In genomic region chr16:86371083-86371803, GRCh38 we compare ENCODE assay signal across 17 cellular contexts.
DNase-seq lines count a peak whose midpoint lies in the region; ATAC-seq, FAIRE-seq and TF ChIP-seq lines count a peak whose summit lies in the region.
"Had no signal": no experiment of that assay in that cellular context is flagged by ENCODE, and none has a peak within 500 bp of the region (broad histone marks: within the 10 kb centered on the region; RNA-seq: fewer than 3 reads in every experiment).

No MANE protein-coding gene starts in this region.

- H3K18ac ChIP-seq in H9 (ENCODE audit: insufficient read length, low read depth, low read length), result peak overlapping the region; percentile 78

- H3K9ac ChIP-seq in H9 (ENCODE audit: extremely low read depth, insufficient read length, low read length), result no peak overlapping the region
- no peak overlapping the region for H3K9ac ChIP-seq in neural progenitor cell
- H3K9ac ChIP-seq: GM23248 had no signal

- H3K4me1 ChIP-seq in H9 (ENCODE audit: insufficient read depth, low read length), result no peaks in the 10 kb centered on the region; the same call in 1 of the 2 replicates
- H3K4me1 ChIP-seq in neural progenitor cell, result no peaks in the 10 kb centered on the region

- no peak overlapping the region for H4K8ac ChIP-seq in H9 (replicated peaks; ENCODE audit: insufficient read length, low read depth, low read length)

- H3K79me1 ChIP-seq in H9 (ENCODE audit: insufficient read depth, low read depth, low read length, poor library complexity, severe bottlenecking), result no peaks in the 10 kb centered on the region

- H2AK5ac ChIP-seq in H9 (ENCODE audit: insufficient read length, low read length), result no peak overlapping the region

- no peak overlapping the region for H4K5ac ChIP-seq in H9 (ENCODE audit: insufficient read length, low read depth, low read length)

- H3K9me3 Mint-ChIP-seq in H9 (peaks cover 10% of the 10 kb centered on the region in 2 experiments), neural progenitor cell (peaks cover 6% of the 10 kb centered on the region)

- no peaks in the 10 kb centered on the region for H3K36me3 ChIP-seq in neural progenitor cell
- H3K36me3 ChIP-seq: HAP-1 had no signal

- no peak overlapping the region for H3K4ac ChIP-seq in H9 (ENCODE audit: low read depth, low read length)

- H3K27me3 Mint-ChIP-seq in H9 (ENCODE audit: low read depth) (peaks cover 14% of the 10 kb centered on the region), neural progenitor cell (ENCODE audit: insufficient read depth, low read depth) (no peaks in the 10 kb centered on the region)

- no peak overlapping the region for H3K4me3 ChIP-seq in neural progenitor cell
- H3K4me3 ChIP-seq: GM23248, HAP-1 had no signal

- H3K27ac Mint-ChIP-seq in H9 (peak overlapping the region in 1 of 3 experiments; percentile 50; a peak in 1 of 7 replicates), neural progenitor cell (peak overlapping the region; percentile 88)
- H3K27ac Mint-ChIP-seq: B cell; CD4-positive, alpha-beta T cell had no signal

- H3K27ac ChIP-seq in H9 (ENCODE audit: insufficient read length, low read depth, low read length) (no peak overlapping the region), neural progenitor cell (no peak overlapping the region)
- H3K27ac ChIP-seq: GM23248 had no signal

- H3K56ac ChIP-seq in H9 (ENCODE audit: insufficient read length, low read depth, low read length), result no peak overlapping the region

- H3K23me2 ChIP-seq in H9 (ENCODE audit: insufficient read length, low read depth, low read length, poor library complexity, severe bottlenecking), result no peaks in the 10 kb centered on the region

- no peaks in the 10 kb centered on the region for H3F3A ChIP-seq in neural progenitor cell (ENCODE audit: low read depth)

- H4K91ac ChIP-seq in H9 (ENCODE audit: insufficient read length, low read depth, low read length), result no peak overlapping the region

- no peak overlapping the region for H3K23ac ChIP-seq in H9 (ENCODE audit: insufficient read length, low read depth, low read length)

- no peak for TF ChIP-seq CTCF in H9 (conservative IDR thresholded peaks at IDR 0.05)
- no peak for TF ChIP-seq CTCF in neural progenitor cell (IDR thresholded peaks at IDR 0.05)

- H2AFZ ChIP-seq in H9 (ENCODE audit: low read length), result no peak overlapping the region
- no peak overlapping the region for H2AFZ ChIP-seq in neural progenitor cell (replicated peaks)
- H2AFZ ChIP-seq: GM23248 had no signal

- H2BK20ac ChIP-seq in H9 (ENCODE audit: low read depth, low read length, poor library complexity, severe bottlenecking), result no peak overlapping the region

- H3K4me1 Mint-ChIP-seq in H9 (peaks cover 29 to 40% of the 10 kb centered on the region in 2 experiments), neural progenitor cell (peaks cover 15% of the 10 kb centered on the region)
- H3K4me1 Mint-ChIP-seq: B cell had no signal

- H3K36me3 Mint-ChIP-seq in H9 (ENCODE audit: insufficient read depth in 1 of 3, low read depth in 3 of 3) (peaks cover 0 to 8% (median 7%) of the 10 kb centered on the region in 3 experiments; a peak in 3 of 7 replicates), neural progenitor cell (peaks cover 2% of the 10 kb centered on the region)

- H2BK120ac ChIP-seq in H9 (ENCODE audit: low read depth, low read length, poor library complexity, severe bottlenecking), result no peak overlapping the region

- H3K4me2 ChIP-seq in H9 (ENCODE audit: insufficient read depth, insufficient read length, low read length) (no peak overlapping the region), neural progenitor cell (no peak overlapping the region)

- DNase-seq in H9 (no peak), neural progenitor cell (ENCODE audit: low spot score) (no peak), urothelium cell line (ENCODE audit: low spot score) (no peak), MV-4-11 (lab: John Stamatoyannopoulos, UW) (no peak), NCI-H128 (lab: John Stamatoyannopoulos, UW; ENCODE audit: unreplicated experiment) (no peak)
- DNase-seq: C1 segment of cervical spinal cord; Calu3; CD4-positive, alpha-beta T cell; DMS 273 treated with DMSO at 0.1 percent for 48 hours; GM23248 had no signal

- H3T11ph ChIP-seq in H9 (ENCODE audit: low read length), result no peak overlapping the region

- no peak overlapping the region for H2BK12ac ChIP-seq in H9 (ENCODE audit: insufficient read length, low read depth, low read length)

- H4K20me1 ChIP-seq in H9 (ENCODE audit: control insufficient read depth, insufficient read depth, insufficient read length), result no peaks in the 10 kb centered on the region
- H4K20me1 ChIP-seq in neural progenitor cell (ENCODE audit: low read depth), result no peaks in the 10 kb centered on the region

- no peaks in the 10 kb centered on the region for H3K79me2 ChIP-seq in H9 (ENCODE audit: insufficient read depth, low read length)
- no peaks in the 10 kb centered on the region for H3K79me2 ChIP-seq in neural progenitor cell (ENCODE audit: low read depth)

- no peak overlapping the region for H3K4me3 Mint-ChIP-seq in H9
- H3K4me3 Mint-ChIP-seq in neural progenitor cell, result no peak overlapping the region
- H3K4me3 Mint-ChIP-seq: B cell; CD4-positive, alpha-beta T cell had no signal

- H3K14ac ChIP-seq in H9 (ENCODE audit: insufficient read depth, low read length), result no peak overlapping the region

- H3K9me3 ChIP-seq in H9 (ENCODE audit: control insufficient read depth, low read depth, low read length), result no peaks in the 10 kb centered on the region
- H3K9me3 ChIP-seq in neural progenitor cell (ENCODE audit: low read depth), result no peaks in the 10 kb centered on the region
- H3K9me3 ChIP-seq: HAP-1 had no signal

- no peak overlapping the region for H2BK5ac ChIP-seq in H9 (ENCODE audit: insufficient read length, low read length)

- FAIRE-seq in urothelium cell line (lab: Jason Lieb, UNC), result peak; percentile 48
- FAIRE-seq: A204.1, HepG2, HTR-8/SVneo had no signal

- ATAC-seq in esophagus mucosa (peak; percentile 32), HG02623 (IDR thresholded peaks at IDR 0.05; ENCODE audit: unreplicated experiment) (no peak)
- ATAC-seq: HepG2 had no signal

- no CpG with 5 or more reads among the region's 20 CpGs for WGBS in H9 (ENCODE audit: extremely low coverage, insufficient read length, low lambda C conversion rate)

- no peak overlapping the region for H2BK15ac ChIP-seq in H9 (ENCODE audit: low read depth, low read length)

- H3K27me3 ChIP-seq in H9 (ENCODE audit: insufficient read depth, low read length), result no peaks in the 10 kb centered on the region
- no peaks in the 10 kb centered on the region for H3K27me3 ChIP-seq in neural progenitor cell
